In genomic region chr2:85890522-85891176, GRCh38 we compare ENCODE assay signal across 10 cellular contexts. TPM values are rescaled to one million over a fixed set of nuclear protein-coding genes. Genes with fewer than 3 reads are reported as not detected.
DNase-seq lines count a peak whose midpoint lies in the region; ATAC-seq and TF ChIP-seq lines count a peak whose summit lies in the region.
"Had no signal": no experiment of that assay in that cellular context is flagged by ENCODE, and none has a peak within 500 bp of the region (broad histone marks: within the 10 kb centered on the region; RNA-seq: fewer than 3 reads in every experiment).

No MANE protein-coding gene starts in this region.

- WGBS in heart right ventricle, 2 donors: 82 to 89% methylated on average over 5 of the region's 5 CpGs
- 65 to 70% methylated on average over 5 of the region's 5 CpGs for WGBS in upper lobe of left lung, 2 donors

- CTCF ChIA-PET in WTC11 (lab: Charles Lee): interaction anchor here (1.4 to 4.8 kb wide), 3 partner anchors 31 to 146 kb away, joined by 7 to 43 read pairs (median 12); no protein-coding TSS in a partner anchor

- TF ChIP-seq CTCF in heart right ventricle (IDR thresholded peaks at IDR 0.05): no peak
- TF ChIP-seq CTCF in upper lobe of left lung (IDR thresholded peaks at IDR 0.05): no peak
- no peak for TF ChIP-seq CTCF in WTC11 (IDR thresholded peaks at IDR 0.05)

- DNase-seq in heart right ventricle (no peak), Right ventricle myocardium superior (no peak), medulla oblongata (ENCODE audit: extremely low spot score) (peak; percentile 76), upper lobe of left lung (no peak), WTC11 (ENCODE audit: low spot score) (no peak), NCI-H1417 treated with DMSO at 0.1 percent for 48 hours (lab: John Stamatoyannopoulos, UW) (no peak), NCI-H748 treated with DMSO at 0.1 percent for 48 hours (lab: John Stamatoyannopoulos, UW) (no peak)
- DNase-seq in activated T-helper 1 cell treated with anti-CD3 and anti-CD28 coated beads, Interleukin-12 subunit alpha, Interleukin-12 subunit beta, Interleukin-2, Interleukin-4 antibody, amounts not matched to agents 30 ng/mL and 10 ng/mL and 1 ng/mL, durations not matched to agents 14 hours and 24 hours and 36 hours (ENCODE audit: low spot score): no peak
- DNase-seq: brain microvascular endothelial cell, NCI-H2107 had no signal

- H3K9me3 ChIP-seq in heart right ventricle (no peaks in the 10 kb centered on the region), upper lobe of left lung (no peaks in the 10 kb centered on the region)

- H3K4me3 ChIP-seq in heart right ventricle: peak overlapping the region in 7 of 10 donors; percentile 57 to 77 (median 65)
- peak overlapping the region in 3 of 4 donors; percentile 68 to 94 (median 81) for H3K4me3 ChIP-seq in upper lobe of left lung

- no peaks in the 10 kb centered on the region for H3K27me3 Mint-ChIP-seq in activated T-helper 1 cell treated with anti-CD3 and anti-CD28 coated beads, Interleukin-12 subunit alpha, Interleukin-12 subunit beta, Interleukin-2, Interleukin-4 antibody, amounts not matched to agents 30 ng/mL and 10 ng/mL and 1 ng/mL, durations not matched to agents 14 hours and 24 hours and 36 hours (ENCODE audit: insufficient read depth)
- H3K27me3 Mint-ChIP-seq in WTC11 (ENCODE audit: low read depth): peaks cover 29% of the 10 kb centered on the region

- intact Hi-C loops in heart right ventricle (cut with DNase I): loop anchor here in 1 of 10 donors (10.0 kb wide), 1 partner anchor 144 kb away; no protein-coding TSS in a partner anchor
- intact Hi-C loops in Right ventricle myocardium superior (cut with DNase I): no loop called here
- intact Hi-C loops in activated T-helper 1 cell treated with anti-CD3 and anti-CD28 coated beads, Interleukin-12 subunit alpha, Interleukin-12 subunit beta, Interleukin-2, Interleukin-4 antibody, amounts not matched to agents 30 ng/mL and 10 ng/mL and 1 ng/mL, durations not matched to agents 14 hours and 24 hours and 36 hours (cut with micrococcal nuclease): no loop called here

- peaks cover 64% of the 10 kb centered on the region for H3K4me1 Mint-ChIP-seq in activated T-helper 1 cell treated with anti-CD3 and anti-CD28 coated beads, Interleukin-12 subunit alpha, Interleukin-12 subunit beta, Interleukin-2, Interleukin-4 antibody, amounts not matched to agents 30 ng/mL and 10 ng/mL and 1 ng/mL, durations not matched to agents 14 hours and 24 hours and 36 hours (ENCODE audit: low read depth)
- peaks cover 29% of the 10 kb centered on the region for H3K4me1 Mint-ChIP-seq in WTC11

- H3K27ac Mint-ChIP-seq in activated T-helper 1 cell treated with anti-CD3 and anti-CD28 coated beads, Interleukin-12 subunit alpha, Interleukin-12 subunit beta, Interleukin-2, Interleukin-4 antibody, amounts not matched to agents 30 ng/mL and 10 ng/mL and 1 ng/mL, durations not matched to agents 14 hours and 24 hours and 36 hours: no peak overlapping the region
- H3K27ac Mint-ChIP-seq in WTC11: no peak overlapping the region

- H3K36me3 ChIP-seq in heart right ventricle (no peaks in the 10 kb centered on the region), upper lobe of left lung (no peaks in the 10 kb centered on the region)
- H3K36me3 ChIP-seq: brain microvascular endothelial cell had no signal

- H3K36me3 Mint-ChIP-seq in activated T-helper 1 cell treated with anti-CD3 and anti-CD28 coated beads, Interleukin-12 subunit alpha, Interleukin-12 subunit beta, Interleukin-2, Interleukin-4 antibody, amounts not matched to agents 30 ng/mL and 10 ng/mL and 1 ng/mL, durations not matched to agents 14 hours and 24 hours and 36 hours (ENCODE audit: low read depth): peaks cover 13% of the 10 kb centered on the region
- H3K36me3 Mint-ChIP-seq in WTC11: no peaks in the 10 kb centered on the region

- peaks cover 0 to 14% (median 0%) of the 10 kb centered on the region in 7 donors for H3K27me3 ChIP-seq in heart right ventricle
- H3K27me3 ChIP-seq in upper lobe of left lung: no peaks in the 10 kb centered on the region
- H3K27me3 ChIP-seq: brain microvascular endothelial cell had no signal

- TF ChIP-seq EP300 in upper lobe of left lung (IDR thresholded peaks at IDR 0.05): no peak

- ATAC-seq in heart right ventricle: no peak
- ATAC-seq in Right ventricle myocardium superior (ENCODE audit: poor library complexity): no peak
- no peak for ATAC-seq in upper lobe of left lung (ENCODE audit: low FRiP score in 2 of 2)
- ATAC-seq in WTC11: no peak

- peak overlapping the region; percentile 71 for H3K4me3 Mint-ChIP-seq in activated T-helper 1 cell treated with anti-CD3 and anti-CD28 coated beads, Interleukin-12 subunit alpha, Interleukin-12 subunit beta, Interleukin-2, Interleukin-4 antibody, amounts not matched to agents 30 ng/mL and 10 ng/mL and 1 ng/mL, durations not matched to agents 14 hours and 24 hours and 36 hours
- H3K4me3 Mint-ChIP-seq in WTC11: no peak overlapping the region

- POLR2A ChIA-PET in WTC11 (lab: Charles Lee): interaction anchor here (0.6 kb wide), 1 partner anchor 12 kb away, joined by 3 read pairs; no protein-coding TSS in a partner anchor

- H3K9me3 Mint-ChIP-seq in activated T-helper 1 cell treated with anti-CD3 and anti-CD28 coated beads, Interleukin-12 subunit alpha, Interleukin-12 subunit beta, Interleukin-2, Interleukin-4 antibody, amounts not matched to agents 30 ng/mL and 10 ng/mL and 1 ng/mL, durations not matched to agents 14 hours and 24 hours and 36 hours: peaks cover 10% of the 10 kb centered on the region
- peaks cover 8% of the 10 kb centered on the region for H3K9me3 Mint-ChIP-seq in WTC11

- peak overlapping the region in 8 of 10 donors; percentile 7 to 92 (median 74) for H3K27ac ChIP-seq in heart right ventricle
- peak overlapping the region; percentile 90 to 92 (median 90) for H3K27ac ChIP-seq in upper lobe of left lung

- TF ChIP-seq POLR2A in upper lobe of left lung (IDR thresholded peaks at IDR 0.05): no peak

- H3K4me1 ChIP-seq in heart right ventricle (peaks cover 3 to 59% (median 36%) of the 10 kb centered on the region in 9 donors), upper lobe of left lung (peaks cover 31 to 51% (median 36%) of the 10 kb centered on the region in 4 donors)

TF ChIP-seq in WTC11, 78 proteins besides CTCF, POLR2A, EP300 and RAD21 (continues in another document):
- TF ChIP-seq EMX1 (CRISPR knock-in tag; IDR thresholded peaks at IDR 0.05) (no peak), OVOL2 (CRISPR knock-in tag; IDR thresholded peaks at IDR 0.05; ENCODE audit: borderline replicate concordance) (no peak), ZNF532 (CRISPR knock-in tag; IDR thresholded peaks at IDR 0.05; ENCODE audit: borderline replicate concordance) (no peak), ZBTB21 (CRISPR knock-in tag; IDR thresholded peaks at IDR 0.05; ENCODE audit: borderline replicate concordance) (no peak), SMAD4 (CRISPR knock-in tag; IDR thresholded peaks at IDR 0.05) (no peak), ZSCAN18 (CRISPR knock-in tag; IDR thresholded peaks at IDR 0.05) (no peak), ZNF396 (CRISPR knock-in tag; IDR thresholded peaks at IDR 0.05; ENCODE audit: borderline replicate concordance) (no peak), ZNF671 (CRISPR knock-in tag; IDR thresholded peaks at IDR 0.05) (no peak)

RNA-seq across cellular contexts. Expression of gene ST3GAL5, which starts 1.9 kb away (rescaled TPM):
- total RNA-seq in heart right ventricle (10 to 100 TPM in 1 of 10 donors, 1 to 10 TPM in 9; 2.0 to 11.8 (median 3.8) TPM), Right ventricle myocardium superior (5.0 TPM), upper lobe of left lung (100 to 1,000 TPM in 2 of 6 donors, 10 to 100 TPM in 4; 54.5 to 162 (median 83.8) TPM), WTC11 (2021) (5.9 to 6.8 TPM (median 6.2 TPM) in 3 replicates)
- 10 to 100 TPM in 1 of 2 donors, 1 to 10 TPM in 1; 3.3 to 11.1 TPM for polyA plus RNA-seq in heart right ventricle
- total RNA-seq in activated T-helper 1 cell treated with anti-CD3 and anti-CD28 coated beads, Interleukin-12 subunit alpha, Interleukin-12 subunit beta, Interleukin-2, Interleukin-4 antibody, amounts not matched to agents 30 ng/mL and 10 ng/mL and 1 ng/mL, durations not matched to agents 14 hours and 24 hours and 36 hours: 17.4 and 18.9 TPM in 2 replicates
